20 cellular contexts compared by ENCODE assay signal in the genomic region with DNA sequence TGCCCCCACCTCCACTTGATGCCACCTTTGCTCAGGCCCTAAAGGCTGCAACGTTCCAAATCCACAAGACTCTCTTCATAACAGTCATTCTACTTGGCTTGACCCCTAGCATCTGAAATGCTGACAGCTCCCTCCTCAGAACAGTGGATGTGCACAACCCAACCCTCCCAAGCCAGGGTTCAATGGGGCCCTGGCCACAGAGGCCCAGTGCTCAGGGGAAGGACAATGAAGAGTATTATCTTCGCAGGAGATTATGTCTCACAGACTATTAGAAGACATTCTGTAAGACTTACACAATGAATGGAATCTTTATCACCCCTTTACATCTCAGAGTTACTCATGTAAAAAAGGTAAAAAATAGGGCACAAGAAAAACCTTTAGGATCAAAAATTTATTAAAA.
"Had no signal": no experiment of that assay in that cellular context is flagged by ENCODE, and none has a peak within 500 bp of the region (broad histone marks: within the 10 kb centered on the region; RNA-seq: fewer than 3 reads in every experiment).

No MANE protein-coding gene starts in this region.

- H2AFZ ChIP-seq: parathyroid adenoma had no signal

- H3K27me3 ChIP-seq: ovary, right lobe of liver, sigmoid colon, stomach, tibial artery, transverse colon, vagina had no signal

- H3K9me3 ChIP-seq: ovary, psoas muscle, right lobe of liver, sigmoid colon, stomach, tibial artery, transverse colon, vagina had no signal

- H3K27me3 Mint-ChIP-seq: naive thymus-derived CD4-positive, alpha-beta T cell; progenitor cell of endocrine pancreas; stimulated activated naive B cell treated with anti-CD40 and anti-IgM and Interleukin-4, amounts not matched to agents 10 μg/mL and 1 μg/mL and 100 μg/mL, for 72 hours; stimulated activated naive CD8-positive, alpha-beta T cell treated with anti-CD3 and anti-CD28 coated beads, Interleukin-15, Interleukin-2, amounts not matched to agents 100 ng/mL and 50 ng/mL, for 24 hours; type B pancreatic cell had no signal

- ATAC-seq: stimulated activated effector memory CD8-positive, alpha-beta T cell treated with anti-CD3 and anti-CD28 coated beads, Interleukin-12 subunit alpha, Interleukin-12 subunit beta, amount 100 ng/mL, for 72 hours had no signal

- H3K27ac ChIP-seq: ovary, parathyroid adenoma, psoas muscle, right lobe of liver, sigmoid colon, stomach, tibial artery, transverse colon, vagina had no signal

- H3K4me3 ChIP-seq: ovary, psoas muscle, right lobe of liver, sigmoid colon, stomach, tibial artery, transverse colon, vagina had no signal

- H3K27ac Mint-ChIP-seq: naive thymus-derived CD4-positive, alpha-beta T cell; natural killer cell; nephron; progenitor cell of endocrine pancreas; stimulated activated effector memory CD8-positive, alpha-beta T cell treated with anti-CD3 and anti-CD28 coated beads, Interleukin-12 subunit alpha, Interleukin-12 subunit beta, amount 100 ng/mL, for 72 hours; stimulated activated naive B cell treated with anti-CD40 and anti-IgM and Interleukin-4, amounts not matched to agents 10 μg/mL and 1 μg/mL and 100 μg/mL, for 72 hours; stimulated activated naive CD8-positive, alpha-beta T cell treated with anti-CD3 and anti-CD28 coated beads, Interleukin-15, Interleukin-2, amounts not matched to agents 100 ng/mL and 50 ng/mL, for 24 hours; type B pancreatic cell had no signal

- DNase-seq: natural killer cell; occipital lobe; psoas muscle; right cardiac atrium; right lobe of liver; sigmoid colon; stimulated activated naive CD4-positive, alpha-beta T cell treated with Interleukin-2 at 50 U/mL for 16 hours; stomach; tibial artery; transverse colon had no signal

- H3K79me2 ChIP-seq: parathyroid adenoma had no signal

- H3K4me3 Mint-ChIP-seq: naive thymus-derived CD4-positive, alpha-beta T cell; natural killer cell; nephron; stimulated activated effector memory CD8-positive, alpha-beta T cell treated with anti-CD3 and anti-CD28 coated beads, Interleukin-12 subunit alpha, Interleukin-12 subunit beta, amount 100 ng/mL, for 72 hours; stimulated activated naive B cell treated with anti-CD40 and anti-IgM and Interleukin-4, amounts not matched to agents 10 μg/mL and 1 μg/mL and 100 μg/mL, for 72 hours; stimulated activated naive CD8-positive, alpha-beta T cell treated with anti-CD3 and anti-CD28 coated beads, Interleukin-15, Interleukin-2, amounts not matched to agents 100 ng/mL and 50 ng/mL, for 24 hours had no signal

- H3K36me3 ChIP-seq: ovary had no signal

- H3K4me1 ChIP-seq: parathyroid adenoma, sigmoid colon, transverse colon, vagina had no signal

- H3K9ac ChIP-seq: parathyroid adenoma had no signal

- H3K9me3 Mint-ChIP-seq: naive thymus-derived CD4-positive, alpha-beta T cell; natural killer cell; nephron; stimulated activated effector memory CD8-positive, alpha-beta T cell treated with anti-CD3 and anti-CD28 coated beads, Interleukin-12 subunit alpha, Interleukin-12 subunit beta, amount 100 ng/mL, for 72 hours; stimulated activated naive B cell treated with anti-CD40 and anti-IgM and Interleukin-4, amounts not matched to agents 10 μg/mL and 1 μg/mL and 100 μg/mL, for 72 hours; stimulated activated naive CD8-positive, alpha-beta T cell treated with anti-CD3 and anti-CD28 coated beads, Interleukin-15, Interleukin-2, amounts not matched to agents 100 ng/mL and 50 ng/mL, for 24 hours; type B pancreatic cell had no signal
